Comparison of ENCODE assay signal across 30 cellular contexts in the genomic region with DNA sequence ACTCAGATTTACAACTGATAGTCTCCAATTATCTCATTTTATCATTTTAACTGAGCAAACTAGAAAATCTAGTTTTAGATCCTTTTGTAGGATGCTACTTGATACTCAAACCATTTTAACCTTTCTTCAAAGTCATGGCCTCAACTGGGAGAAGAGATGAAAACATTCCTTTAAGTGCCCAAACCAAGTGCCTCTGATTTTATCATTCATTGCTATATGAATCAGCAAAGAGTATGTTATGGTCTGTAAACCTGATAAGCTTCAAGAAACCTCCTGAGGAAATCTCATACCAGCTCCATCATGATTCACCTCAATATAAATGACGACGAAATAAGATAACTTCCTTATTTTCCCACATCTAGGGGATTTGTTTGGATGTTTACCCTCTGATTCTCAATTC.
DNase-seq lines count a peak whose midpoint lies in the region; ATAC-seq, FAIRE-seq and TF ChIP-seq lines count a peak whose summit lies in the region.
"Had no signal": no experiment of that assay in that cellular context is flagged by ENCODE, and none has a peak within 500 bp of the region (broad histone marks: within the 10 kb centered on the region; RNA-seq: fewer than 3 reads in every experiment).

No MANE protein-coding gene starts in this region.

- no peaks in the 10 kb centered on the region for H3K79me2 ChIP-seq in astrocyte (ENCODE audit: insufficient read depth, low read length)
- H3K79me2 ChIP-seq in trophoblast cell (ENCODE audit: control insufficient read depth, insufficient read depth, low read length, poor library complexity), result no peaks in the 10 kb centered on the region

- H3K27me3 ChIP-seq in astrocyte (ENCODE audit: insufficient read depth, low read length) (no peaks in the 10 kb centered on the region), trophoblast cell (ENCODE audit: insufficient read depth, low read length) (no peaks in the 10 kb centered on the region)
- H3K27me3 ChIP-seq: cardiac muscle cell, MG63 had no signal

- no peak overlapping the region for H4K91ac ChIP-seq in trophoblast cell (ENCODE audit: low read depth, low read length)

- no peaks in the 10 kb centered on the region for H4K20me1 ChIP-seq in astrocyte (ENCODE audit: insufficient read depth, low read length)

- ATAC-seq in HG02852 (IDR thresholded peaks at IDR 0.05; ENCODE audit: unreplicated experiment), result no peak
- no peak for ATAC-seq in GM21423 (IDR thresholded peaks at IDR 0.05; ENCODE audit: unreplicated experiment)
- ATAC-seq: GM12878, HepG2, lower lobe of right lung, psoas muscle, SK-N-SH treated with all-trans-retinoic acid at 6 μM for 48 hours had no signal

- H3K27me3 Mint-ChIP-seq in astrocyte (ENCODE audit: low read depth, unreplicated experiment) (no peaks in the 10 kb centered on the region), CD14-positive monocyte (ENCODE audit: low read depth in 3 of 3) (no peaks in the 10 kb centered on the region)
- H3K27me3 Mint-ChIP-seq: activated naive CD8-positive, alpha-beta T cell; dendritic cell treated with granulocyte-macrophage colony-stimulating factor and Interleukin-4, amounts not matched to agents 40 ng/mL and 50 ng/mL, for 4 days had no signal

- H3K4me2 ChIP-seq in astrocyte (ENCODE audit: low read length) (peak overlapping the region; percentile 3), trophoblast cell (ENCODE audit: low read length) (no peak overlapping the region)

- no peak overlapping the region for H2BK5ac ChIP-seq in trophoblast cell (ENCODE audit: low read depth, low read length, poor library complexity)

- no peak overlapping the region for H2BK120ac ChIP-seq in trophoblast cell (ENCODE audit: insufficient read depth, low read length, poor library complexity)

- H3K9me3 ChIP-seq in astrocyte (ENCODE audit: insufficient read depth, low read depth, low read length) (no peaks in the 10 kb centered on the region), trophoblast cell (ENCODE audit: insufficient read depth, low read depth, low read length) (no peaks in the 10 kb centered on the region)
- H3K9me3 ChIP-seq: lower lobe of right lung, MG63, psoas muscle had no signal

- no peaks in the 10 kb centered on the region for H3K36me3 ChIP-seq in astrocyte (ENCODE audit: insufficient read depth, low read length)
- no peaks in the 10 kb centered on the region for H3K36me3 ChIP-seq in trophoblast cell (ENCODE audit: control insufficient read depth in 1 of 2, insufficient read depth in 2 of 2, low read length in 2 of 2)
- H3K36me3 ChIP-seq: cardiac muscle cell, MG63 had no signal

- no peak overlapping the region for H3K14ac ChIP-seq in trophoblast cell (ENCODE audit: low read length)

- no peaks in the 10 kb centered on the region for H3K79me1 ChIP-seq in trophoblast cell (ENCODE audit: low read length)

- H3K27ac Mint-ChIP-seq in astrocyte (ENCODE audit: unreplicated experiment), result no peak overlapping the region
- H3K27ac Mint-ChIP-seq in CD14-positive monocyte, result no peak overlapping the region
- H3K27ac Mint-ChIP-seq: activated naive CD8-positive, alpha-beta T cell; activated T-helper 2 cell treated with anti-CD3 and anti-CD28 coated beads, Interferon-gamma antibody, Interleukin-2, Interleukin-4, amounts not matched to agents 10 μg/mL and 5 μg/mL and 100 μg/mL, durations not matched to agents 14 hours and 24 hours and 36 hours; dendritic cell treated with granulocyte-macrophage colony-stimulating factor and Interleukin-4, amounts not matched to agents 40 ng/mL and 50 ng/mL, for 4 days; WTC11 had no signal

- H4K8ac ChIP-seq in trophoblast cell (ENCODE audit: low read depth, low read length), result no peak overlapping the region

- H3K9ac ChIP-seq in astrocyte (ENCODE audit: low read length) (no peak overlapping the region), trophoblast cell (ENCODE audit: low read length) (no peak overlapping the region)

- H3K27ac ChIP-seq in astrocyte (ENCODE audit: low read depth, low read length) (peak overlapping the region; percentile 60), trophoblast cell (ENCODE audit: low read depth, low read length) (no peak overlapping the region)
- H3K27ac ChIP-seq: cardiac muscle cell, lower lobe of right lung, psoas muscle had no signal

- peaks cover 23% of the 10 kb centered on the region for H3K4me1 ChIP-seq in astrocyte (ENCODE audit: insufficient read depth, low read length)
- H3K4me1 ChIP-seq in trophoblast cell (ENCODE audit: control insufficient read depth in 1 of 2, insufficient read depth in 2 of 2, low read length in 2 of 2), result no peaks in the 10 kb centered on the region
- H3K4me1 ChIP-seq: lower lobe of right lung, psoas muscle had no signal

- H3K18ac ChIP-seq in trophoblast cell (ENCODE audit: low read length), result no peak overlapping the region

- no CpG with 5 or more reads among the region's 2 CpGs for WGBS in trophoblast cell (ENCODE audit: extremely low coverage, insufficient coverage, insufficient read length)

- H3K4me1 Mint-ChIP-seq in astrocyte (ENCODE audit: low read depth, unreplicated experiment), result peaks cover 3% of the 10 kb centered on the region
- peaks cover 16% of the 10 kb centered on the region for H3K4me1 Mint-ChIP-seq in CD14-positive monocyte

- DNase-seq in HS-27A (ENCODE audit: low read depth) (peak; percentile 26), astrocyte (ENCODE audit: low read depth) (peak; percentile 72), fibroblast of the aortic adventitia (ENCODE audit: low read depth) (peak; percentile 54), trophoblast cell (peak; percentile 56 to 97), CD14-positive monocyte (ENCODE audit: low spot score) (no peak)
- no peak for DNase-seq in stimulated activated CD8-positive, alpha-beta memory T cell treated with anti-CD3 and anti-CD28 coated beads, Interleukin-4, amount 100 ng/mL, for 48 hours
- DNase-seq: activated CD4-positive, alpha-beta T cell treated with anti-CD3 and anti-CD28 coated beads, Interleukin-2, amount 50 U/mL, for 4 hours; activated CD8-positive, alpha-beta memory T cell treated with anti-CD3 and anti-CD28 coated beads, Interleukin-2, amount 50 U/mL, for 48 hours; DMS53; hypothalamus; lower lobe of right lung; MG63; NCI-H1417 treated with DMSO at 0.1 percent for 48 hours; NCI-H526; psoas muscle; RPMI8226; stimulated activated naive CD4-positive, alpha-beta T cell treated with Interleukin-2 at 50 U/mL for 16 hours had no signal

- H3K9me3 Mint-ChIP-seq in astrocyte (ENCODE audit: unreplicated experiment), result no peaks in the 10 kb centered on the region
- peaks cover 0 to 1% (median 0%) of the 10 kb centered on the region in 7 donors for H3K9me3 Mint-ChIP-seq in CD14-positive monocyte
- H3K9me3 Mint-ChIP-seq: activated T-helper 2 cell treated with anti-CD3 and anti-CD28 coated beads, Interferon-gamma antibody, Interleukin-2, Interleukin-4, amounts not matched to agents 10 μg/mL and 5 μg/mL and 100 μg/mL, durations not matched to agents 14 hours and 24 hours and 36 hours; dendritic cell treated with granulocyte-macrophage colony-stimulating factor and Interleukin-4, amounts not matched to agents 40 ng/mL and 50 ng/mL, for 4 days; WTC11 had no signal

- no peak overlapping the region for H2AFZ ChIP-seq in astrocyte (ENCODE audit: low read depth, low read length)
- no peak overlapping the region for H2AFZ ChIP-seq in trophoblast cell (ENCODE audit: insufficient read depth, low read length, poor library complexity)

- H3K23ac ChIP-seq in trophoblast cell (ENCODE audit: low read length), result no peak overlapping the region

- no peak overlapping the region for H4K12ac ChIP-seq in trophoblast cell (ENCODE audit: low read depth, low read length)

- H3K4me3 ChIP-seq in astrocyte (ENCODE audit: insufficient read depth, low read depth, low read length) (no peak overlapping the region), fibroblast of the aortic adventitia (ENCODE audit: low read depth, low read length) (no peak overlapping the region), trophoblast cell (ENCODE audit: low read depth, low read length) (no peak overlapping the region)
- H3K4me3 ChIP-seq: cardiac muscle cell, GM12878, lower lobe of right lung, MG63, psoas muscle, skin epidermis had no signal

- TF ChIP-seq CTCF in astrocyte (IDR thresholded peaks at IDR 0.05; ENCODE audit: insufficient read depth, low read depth, low read length) (no peak), fibroblast of the aortic adventitia (IDR thresholded peaks at IDR 0.05; ENCODE audit: insufficient read depth, low read length) (no peak), CD14-positive monocyte (IDR thresholded peaks at IDR 0.05) (no peak)

- no peak overlapping the region for H3K4ac ChIP-seq in trophoblast cell (ENCODE audit: low read depth, low read length)

- H2BK12ac ChIP-seq in trophoblast cell (ENCODE audit: low read length), result no peak overlapping the region

- H2AK5ac ChIP-seq in trophoblast cell (ENCODE audit: low read length), result no peak overlapping the region

- no peak overlapping the region for H3K4me3 Mint-ChIP-seq in astrocyte (ENCODE audit: unreplicated experiment)
- H3K4me3 Mint-ChIP-seq in CD14-positive monocyte, result no peak overlapping the region
- H3K4me3 Mint-ChIP-seq: activated naive CD8-positive, alpha-beta T cell; dendritic cell treated with granulocyte-macrophage colony-stimulating factor and Interleukin-4, amounts not matched to agents 40 ng/mL and 50 ng/mL, for 4 days; WTC11 had no signal

- intact Hi-C loops in CD14-positive monocyte (cut with micrococcal nuclease), result no loop called here

- H3K36me3 Mint-ChIP-seq in astrocyte (ENCODE audit: low read depth, unreplicated experiment) (no peaks in the 10 kb centered on the region), CD14-positive monocyte (no peaks in the 10 kb centered on the region)
- H3K36me3 Mint-ChIP-seq: activated naive CD8-positive, alpha-beta T cell; WTC11 had no signal

- FAIRE-seq in astrocyte (lab: Jason Lieb, UNC), result peak; percentile 29
- FAIRE-seq: frontal cortex, GM12878, HepG2, islet of Langerhans had no signal

Comparison
In these comparisons a context has a peak if more than half of its experiments do, and no peak if none do; other contexts are left out.
1. DNase-seq: peak in HS-27A (single experiment), astrocyte (single experiment), fibroblast of the aortic adventitia (single experiment) and trophoblast cell (2 of 2); none in CD14-positive monocyte (single experiment) and stimulated activated CD8-positive, alpha-beta memory T cell treated with anti-CD3 and anti-CD28 coated beads, Interleukin-4, amount 100 ng/mL, for 48 hours (single experiment).